ENCODE assay signal across 34 cellular contexts in genomic region chr4:109572154-109572553, GRCh38.
"Had no signal": no experiment of that assay in that cellular context is flagged by ENCODE, and none has a peak within 500 bp of the region (broad histone marks: within the 10 kb centered on the region; RNA-seq: fewer than 3 reads in every experiment).

No MANE protein-coding gene starts in this region.

- H3K36me3 ChIP-seq: MG63 had no signal

- H3K9me3 ChIP-seq: MG63 had no signal

- DNase-seq: Karpas-422, Kasumi-1, MG63, MM.1S, MV-4-11, NCI-H1048, NCI-H1092, NCI-H1092 treated with DMSO at 0.1 percent for 48 hours, NCI-H1105, NCI-H1105 treated with DMSO at 0.1 percent for 48 hours, NCI-H1417, NCI-H1417 treated with DMSO at 0.1 percent for 48 hours, NCI-H1436, NCI-H1436 treated with DMSO at 0.1 percent for 48 hours, NCI-H146, NCI-H1694, NCI-H1694 treated with DMSO at 0.1 percent for 48 hours, NCI-H187, NCI-H187 treated with DMSO at 0.1 percent for 48 hours, NCI-H1930, NCI-H2029, NCI-H2029 treated with DMSO at 0.1 percent for 48 hours, NCI-H2081, NCI-H2081 treated with DMSO at 0.1 percent for 48 hours, NCI-H2107, NCI-H2171, NCI-H2171 treated with DMSO at 0.1 percent for 48 hours, NCI-H2227 treated with DMSO at 0.1 percent for 48 hours, NCI-H226, NCI-H345, NCI-H446, NCI-H446 treated with DMSO at 0.1 percent for 48 hours, NCI-H510A, NCI-H510A treated with DMSO at 0.1 percent for 48 hours had no signal

- H3K4me3 ChIP-seq: MG63 had no signal

- H3K27me3 ChIP-seq: MG63 had no signal
